Comparison of ENCODE assay signal across 20 cellular contexts in genomic region chr16:1162701-1163566, GRCh38. TPM values are rescaled to one million over a fixed set of nuclear protein-coding genes. Genes with fewer than 3 reads are reported as not detected.
DNase-seq lines count a peak whose midpoint lies in the region; ATAC-seq and TF ChIP-seq lines count a peak whose summit lies in the region.
"Had no signal": no experiment of that assay in that cellular context is flagged by ENCODE, and none has a peak within 500 bp of the region (broad histone marks: within the 10 kb centered on the region; RNA-seq: fewer than 3 reads in every experiment).

No MANE protein-coding gene starts in this region.

- H3K9me3 ChIP-seq in MG63 (no peaks in the 10 kb centered on the region), gastroesophageal sphincter (no peaks in the 10 kb centered on the region), stomach (no peaks in the 10 kb centered on the region), SJCRH30 (replicated peaks) (no peaks in the 10 kb centered on the region)
- H3K9me3 ChIP-seq: BLaER1 treated with 17β-estradiol and CSF1 and Interleukin-3, amounts not matched to agents 10 nM and 100 nM had no signal

- H3K4me2 ChIP-seq in GM23338, result no peak overlapping the region

- H3K4me1 ChIP-seq in GM23338 (ENCODE audit: insufficient read depth), result no peaks in the 10 kb centered on the region
- H3K4me1 ChIP-seq in gastroesophageal sphincter, result peaks cover 3 to 100% (median 56%) of the 10 kb centered on the region in 3 donors
- peaks cover 32 to 86% (median 52%) of the 10 kb centered on the region in 4 donors for H3K4me1 ChIP-seq in stomach
- H3K4me1 ChIP-seq in SJCRH30, result peaks cover 35% of the 10 kb centered on the region

- no peak overlapping the region for H2AFZ ChIP-seq in GM23338
- H2AFZ ChIP-seq: GM23248 had no signal

- ATAC-seq in GM23338 (no peak), gastroesophageal sphincter (no peak)
- ATAC-seq: CD8-positive, alpha-beta T cell; GM12878 had no signal

- no peak overlapping the region for H3K27ac Mint-ChIP-seq in GM23338
- H3K27ac Mint-ChIP-seq: CD8-positive, alpha-beta T cell had no signal

- H3K27ac ChIP-seq in GM23338 (ENCODE audit: low read depth) (0 out of 2 replicates have a peak overlapping the region, but pooled peaks have one; percentile 19), gastroesophageal sphincter (peak overlapping the region; percentile 7 to 98 (median 94)), stomach (peak overlapping the region in 3 of 5 donors; percentile 33 to 88 (median 56)), SJCRH30 (no peak overlapping the region)
- H3K27ac ChIP-seq: BLaER1 treated with 17β-estradiol and CSF1 and Interleukin-3, amounts not matched to agents 10 nM and 100 nM; GM23248 had no signal

- DNase-seq in GM23338 (ENCODE audit: low spot score) (no peak), MG63 (peak; percentile 24), stomach (no peak), T1000 (lab: John Stamatoyannopoulos, UW) (no peak), SJCRH30 (no peak)
- DNase-seq in activated naive CD4-positive, alpha-beta T cell treated with anti-CD3 and anti-CD28 coated beads, Interleukin-2, amount 50 U/mL, for 16 hours, result no peak
- DNase-seq: CD8-positive, alpha-beta T cell; DMS53; NCI-H1105 treated with DMSO at 0.1 percent for 48 hours; NCI-H1694; NCI-H2081 treated with DMSO at 0.1 percent for 48 hours; NCI-H446 treated with DMSO at 0.1 percent for 48 hours; NCI-H69; Right ventricle myocardium superior had no signal

- H3K4me1 Mint-ChIP-seq in GM23338, result peaks cover 7% of the 10 kb centered on the region; the same call in 1 of the 3 replicates

- no peak for TF ChIP-seq EP300 in gastroesophageal sphincter (IDR thresholded peaks at IDR 0.05)
- no peak for TF ChIP-seq EP300 in stomach (IDR thresholded peaks at IDR 0.05)

- no peak for TF ChIP-seq CTCF in GM23338 (conservative IDR thresholded peaks at IDR 0.05; ENCODE audit: low read depth in 2 of 2)
- TF ChIP-seq CTCF in gastroesophageal sphincter (IDR thresholded peaks at IDR 0.05), result peak in 1 of 4 experiments; percentile 16
- TF ChIP-seq CTCF in stomach (IDR thresholded peaks at IDR 0.05), result no peak

- H3K4me3 ChIP-seq in GM23338 (no peak overlapping the region), MG63 (no peak overlapping the region), gastroesophageal sphincter (no peak overlapping the region), stomach (no peak overlapping the region), SJCRH30 (no peak overlapping the region)
- H3K4me3 ChIP-seq: BLaER1 treated with 17β-estradiol and CSF1 and Interleukin-3, amounts not matched to agents 10 nM and 100 nM; GM12878; GM23248 had no signal

- H3K36me3 ChIP-seq in GM23338 (ENCODE audit: insufficient read depth) (no peaks in the 10 kb centered on the region), MG63 (no peaks in the 10 kb centered on the region), gastroesophageal sphincter (peaks cover 0 to 11% of the 10 kb centered on the region in 2 donors), stomach (no peaks in the 10 kb centered on the region), SJCRH30 (no peaks in the 10 kb centered on the region)

- H3K27me3 ChIP-seq in GM23338 (ENCODE audit: insufficient read depth) (no peaks in the 10 kb centered on the region), MG63 (no peaks in the 10 kb centered on the region), gastroesophageal sphincter (peaks cover 43% of the 10 kb centered on the region), stomach (peaks cover 0 to 55% (median 40%) of the 10 kb centered on the region in 3 donors), SJCRH30 (peaks cover 56% of the 10 kb centered on the region)

- intact Hi-C loops in stomach (cut with DNase I; ENCODE audit: low total_unique reads), result no loop called here

- peaks cover 11% of the 10 kb centered on the region; the same call in 1 of the 2 replicates for H4K20me1 ChIP-seq in GM23338 (replicated peaks; ENCODE audit: insufficient read depth)

- no CpG with 5 or more reads among the region's 38 CpGs for WGBS in gastroesophageal sphincter (ENCODE audit: low coverage in 1 of 2), 2 donors
- WGBS in stomach, 5 donors, result 66 to 86% (median 78%) methylated on average over 25 to 38 of the region's 38 CpGs

- peaks cover 25% of the 10 kb centered on the region for H3K79me2 ChIP-seq in GM23338 (replicated peaks; ENCODE audit: insufficient read depth)

- H3K27me3 Mint-ChIP-seq in GM23338 (ENCODE audit: insufficient read depth, low read depth, poor library complexity), result peaks cover 8% of the 10 kb centered on the region

- no peaks in the 10 kb centered on the region for H3K9me2 ChIP-seq in GM23338 (ENCODE audit: insufficient read depth)

- H3K36me3 Mint-ChIP-seq in GM23338 (ENCODE audit: low read depth), result no peaks in the 10 kb centered on the region
- H3K36me3 Mint-ChIP-seq: CD8-positive, alpha-beta T cell had no signal

- no peak for TF ChIP-seq POLR2A in gastroesophageal sphincter (IDR thresholded peaks at IDR 0.05)
- no peak for TF ChIP-seq POLR2A in stomach (IDR thresholded peaks at IDR 0.05)

- H3F3A ChIP-seq in GM23338 (replicated peaks; ENCODE audit: low read depth), result no peaks in the 10 kb centered on the region; the same call in 1 of the 2 replicates

- no peaks in the 10 kb centered on the region for H3K9me3 Mint-ChIP-seq in GM23338
- H3K9me3 Mint-ChIP-seq: CD8-positive, alpha-beta T cell had no signal

- no peak overlapping the region for H3K4me3 Mint-ChIP-seq in GM23338
- H3K4me3 Mint-ChIP-seq: CD8-positive, alpha-beta T cell had no signal

TF ChIP-seq in GM23338, 12 proteins besides CTCF, POLR2A, EP300 and RAD21 (continues in another document):
- TF ChIP-seq CREB1 (CRISPR knock-in tag; IDR thresholded peaks at IDR 0.05; ENCODE audit: low read depth) (no peak), NANOG (IDR thresholded peaks at IDR 0.05; ENCODE audit: borderline replicate concordance) (no peak), ZNF114 (CRISPR knock-in tag; IDR thresholded peaks at IDR 0.05) (no peak), JUNB (IDR thresholded peaks at IDR 0.05; ENCODE audit: unreplicated experiment) (no peak), STAT1 (IDR thresholded peaks at IDR 0.05; ENCODE audit: unreplicated experiment) (no peak), EZH2 (IDR thresholded peaks at IDR 0.05; ENCODE audit: low read depth, unreplicated experiment) (no peak), POLR2AphosphoS5 (IDR thresholded peaks at IDR 0.05; ENCODE audit: low read depth) (no peak), ETS1 (IDR thresholded peaks at IDR 0.05) (no peak)
- TF ChIP-seq, protein P1, sequence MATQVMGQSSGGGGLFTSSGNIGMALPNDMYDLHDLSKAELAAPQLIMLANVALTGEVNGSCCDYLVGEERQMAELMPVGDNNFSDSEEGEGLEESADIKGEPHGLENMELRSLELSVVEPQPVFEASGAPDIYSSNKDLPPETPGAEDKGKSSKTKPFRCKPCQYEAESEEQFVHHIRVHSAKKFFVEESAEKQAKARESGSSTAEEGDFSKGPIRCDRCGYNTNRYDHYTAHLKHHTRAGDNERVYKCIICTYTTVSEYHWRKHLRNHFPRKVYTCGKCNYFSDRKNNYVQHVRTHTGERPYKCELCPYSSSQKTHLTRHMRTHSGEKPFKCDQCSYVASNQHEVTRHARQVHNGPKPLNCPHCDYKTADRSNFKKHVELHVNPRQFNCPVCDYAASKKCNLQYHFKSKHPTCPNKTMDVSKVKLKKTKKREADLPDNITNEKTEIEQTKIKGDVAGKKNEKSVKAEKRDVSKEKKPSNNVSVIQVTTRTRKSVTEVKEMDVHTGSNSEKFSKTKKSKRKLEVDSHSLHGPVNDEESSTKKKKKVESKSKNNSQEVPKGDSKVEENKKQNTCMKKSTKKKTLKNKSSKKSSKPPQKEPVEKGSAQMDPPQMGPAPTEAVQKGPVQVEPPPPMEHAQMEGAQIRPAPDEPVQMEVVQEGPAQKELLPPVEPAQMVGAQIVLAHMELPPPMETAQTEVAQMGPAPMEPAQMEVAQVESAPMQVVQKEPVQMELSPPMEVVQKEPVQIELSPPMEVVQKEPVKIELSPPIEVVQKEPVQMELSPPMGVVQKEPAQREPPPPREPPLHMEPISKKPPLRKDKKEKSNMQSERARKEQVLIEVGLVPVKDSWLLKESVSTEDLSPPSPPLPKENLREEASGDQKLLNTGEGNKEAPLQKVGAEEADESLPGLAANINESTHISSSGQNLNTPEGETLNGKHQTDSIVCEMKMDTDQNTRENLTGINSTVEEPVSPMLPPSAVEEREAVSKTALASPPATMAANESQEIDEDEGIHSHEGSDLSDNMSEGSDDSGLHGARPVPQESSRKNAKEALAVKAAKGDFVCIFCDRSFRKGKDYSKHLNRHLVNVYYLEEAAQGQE (IDR thresholded peaks at IDR 0.05; ENCODE audit: unreplicated experiment), result no peak

RNA-seq across cellular contexts. Expression of gene CACNA1H, which starts 10.0 kb away (rescaled TPM):
- 34.5 and 43.3 TPM in 2 replicates for total RNA-seq in GM23338 (2014; rRNA removed; shearing (Covaris generic))
- 3.5 and 3.8 TPM in 2 replicates for polyA plus RNA-seq in GM23338 (2016; fragmentation: Nextera tagmentation; extraction: Ambion mirVana)
- 0.27 and 0.59 TPM in 2 replicates for total RNA-seq in MG63 (2014; rRNA removed; shearing (Covaris generic); ENCODE audit: low replicate concordance)
- total RNA-seq in gastroesophageal sphincter, result 100 to 1,000 TPM; 133 to 330 (median 173) TPM
- total RNA-seq in stomach, result 10 to 100 TPM; 15.8 to 49.6 (median 33.3) TPM
- polyA plus RNA-seq in stomach, result 10 to 100 TPM in 1 of 3 donors, 1 to 10 TPM in 2; 1.5 to 14.5 (median 4.2) TPM
- total RNA-seq in SJCRH30 (2014; rRNA removed; shearing (Covaris generic)), result 1.4 and 1.7 TPM in 2 replicates
- total RNA-seq: LHCN-M2, OCI-LY7 had no signal
- polyA plus RNA-seq: GM23248 had no signal
